Comparison of ENCODE assay signal across 20 cellular contexts in genomic region chr20:12409501-12409900, GRCh38.
"Had no signal": no experiment of that assay in that cellular context is flagged by ENCODE, and none has a peak within 500 bp of the region (broad histone marks: within the 10 kb centered on the region; RNA-seq: fewer than 3 reads in every experiment).

No MANE protein-coding gene starts in this region.

- H3K4me3 ChIP-seq: dorsolateral prefrontal cortex, gastrocnemius medialis, mucosa of descending colon, prostate gland, right lobe of liver, stomach had no signal

- DNase-seq: activated CD4-positive, alpha-beta memory T cell treated with anti-CD3 and anti-CD28 coated beads, Interleukin-2, amount 10 ng/mL, durations not matched to agents 7 days and 5 days; activated CD4-positive, alpha-beta T cell treated with anti-CD3 and anti-CD28 coated beads for 48 hours; activated CD4-positive, CD25-positive, alpha-beta regulatory T cell; activated CD8-positive, alpha-beta memory T cell treated with anti-CD3 and anti-CD28 coated beads, Interleukin-2, amount 10 ng/mL, durations not matched to agents 7 days and 5 days; activated naive CD4-positive, alpha-beta T cell; activated naive CD8-positive, alpha-beta T cell treated with anti-CD3 and anti-CD28 coated beads for 36 hours; amniotic stem cell; dorsolateral prefrontal cortex; erythroblast; gastrocnemius medialis; head of caudate nucleus; mesenchymal stem cell; mucosa of descending colon; naive B cell; right lobe of liver; small intestine; stimulated activated CD4-positive, alpha-beta T cell treated with anti-CD3 and anti-CD28 coated beads, Interleukin-4, amount 100 ng/mL, for 1 hour; stomach; T-helper 9 cell had no signal

- H3K9me3 ChIP-seq: gastrocnemius medialis, prostate gland had no signal

- H3K27ac ChIP-seq: dorsolateral prefrontal cortex, gastrocnemius medialis, prostate gland, right lobe of liver, stomach had no signal

- ATAC-seq: activated CD8-positive, alpha-beta memory T cell treated with anti-CD3 and anti-CD28 coated beads, Interleukin-2, amount 10 ng/mL, durations not matched to agents 7 days and 5 days; gastrocnemius medialis; mucosa of descending colon; right lobe of liver had no signal

- H3K36me3 ChIP-seq: gastrocnemius medialis, prostate gland, right lobe of liver, stomach had no signal

- H3K27me3 ChIP-seq: dorsolateral prefrontal cortex, gastrocnemius medialis, right lobe of liver, stomach had no signal

- H3K4me1 ChIP-seq: gastrocnemius medialis, prostate gland, right lobe of liver had no signal
